8 cellular contexts compared by ENCODE assay signal in the genomic region with DNA sequence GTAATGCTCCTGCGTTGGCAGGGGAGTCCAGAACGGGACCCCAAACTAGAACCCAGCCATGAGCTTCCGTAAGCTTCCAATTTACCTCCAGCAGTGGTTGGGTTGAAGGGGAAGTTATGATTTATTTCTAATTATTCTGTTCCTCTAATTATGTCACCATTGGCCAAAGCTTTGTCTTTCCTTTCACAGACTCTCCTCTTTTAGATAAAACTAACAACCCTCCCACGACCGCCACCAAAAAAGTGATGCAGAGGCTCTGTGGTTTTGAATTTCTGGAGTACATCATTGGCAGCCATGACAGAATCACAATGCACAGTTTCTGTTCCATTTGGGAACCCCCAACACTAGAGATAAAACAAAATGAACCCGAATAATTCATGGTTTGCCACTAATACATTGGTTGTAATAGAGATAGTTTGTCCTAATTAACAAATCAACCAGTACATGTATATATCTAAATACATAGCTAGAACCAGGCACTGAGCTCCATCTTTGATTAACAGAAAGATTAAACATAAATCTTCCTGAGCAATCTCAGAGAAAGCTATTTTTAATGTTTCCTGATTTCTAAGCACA.
DNase-seq lines count a peak whose midpoint lies in the region; ATAC-seq and TF ChIP-seq lines count a peak whose summit lies in the region.

No MANE protein-coding gene starts in this region.

- POLR2A ChIA-PET in activated CD4-positive, alpha-beta memory T cell treated with anti-CD3 and anti-CD28 coated beads, Interleukin-2, amount 10 ng/mL, durations not matched to agents 7 days and 5 days (lab: Charles Lee): interaction anchor here (0.6 to 31.4 kb wide), 33 partner anchors 9 to 483 kb away, joined by 3 to 1025 read pairs (median 5); a partner anchor contains a TSS

- H3K9me3 Mint-ChIP-seq in activated CD4-positive, alpha-beta memory T cell treated with anti-CD3 and anti-CD28 coated beads, Interleukin-2, amount 10 ng/mL, durations not matched to agents 7 days and 5 days: no peaks in the 10 kb centered on the region

- DNase-seq in left ventricle myocardium inferior (no peak), Right ventricle myocardium superior (no peak), fibroblast of pulmonary artery (ENCODE audit: low read depth) (no peak), DMS153 (lab: John Stamatoyannopoulos, UW) (no peak)
- peak; percentile 66 for DNase-seq in activated CD4-positive, alpha-beta memory T cell treated with anti-CD3 and anti-CD28 coated beads, Interleukin-2, amount 10 ng/mL, durations not matched to agents 7 days and 5 days
- peak; percentile 51 to 64 for DNase-seq in stimulated activated CD4-positive, alpha-beta T cell treated with anti-CD3 and anti-CD28 coated beads, Interleukin-12 subunit alpha, Interleukin-12 subunit beta, amount 100 ng/mL, for 24 hours (ENCODE audit: low read depth in 2 of 2)

- H3K36me3 ChIP-seq in left ventricle myocardium inferior: no peaks in the 10 kb centered on the region

- no peak for ATAC-seq in Right ventricle myocardium superior (ENCODE audit: poor library complexity)
- ATAC-seq in HG03097 (IDR thresholded peaks at IDR 0.05; ENCODE audit: low FRiP score, unreplicated experiment): no peak
- no peak for ATAC-seq in HG02938 (IDR thresholded peaks at IDR 0.05; ENCODE audit: unreplicated experiment)

- peak overlapping the region; percentile 97 for H3K4me3 Mint-ChIP-seq in activated CD4-positive, alpha-beta memory T cell treated with anti-CD3 and anti-CD28 coated beads, Interleukin-2, amount 10 ng/mL, durations not matched to agents 7 days and 5 days

- H3K27ac ChIP-seq in left ventricle myocardium inferior (replicated peaks): peak overlapping the region; percentile 97

- H3K27ac Mint-ChIP-seq in activated CD4-positive, alpha-beta memory T cell treated with anti-CD3 and anti-CD28 coated beads, Interleukin-2, amount 10 ng/mL, durations not matched to agents 7 days and 5 days: peak overlapping the region; percentile 88

- peak overlapping the region; percentile 81 for H3K4me3 ChIP-seq in left ventricle myocardium inferior
- peak overlapping the region; percentile 57 for H3K4me3 ChIP-seq in fibroblast of pulmonary artery (replicated peaks; ENCODE audit: low read depth, low read length)

- H3K4me1 Mint-ChIP-seq in activated CD4-positive, alpha-beta memory T cell treated with anti-CD3 and anti-CD28 coated beads, Interleukin-2, amount 10 ng/mL, durations not matched to agents 7 days and 5 days: peaks cover 49% of the 10 kb centered on the region

- no peaks in the 10 kb centered on the region for H3K27me3 Mint-ChIP-seq in activated CD4-positive, alpha-beta memory T cell treated with anti-CD3 and anti-CD28 coated beads, Interleukin-2, amount 10 ng/mL, durations not matched to agents 7 days and 5 days

- H3K27me3 ChIP-seq in left ventricle myocardium inferior (ENCODE audit: low read depth): no peaks in the 10 kb centered on the region

- intact Hi-C loops in left ventricle myocardium inferior (cut with micrococcal nuclease) (no loop called here), Right ventricle myocardium superior (cut with DNase I) (no loop called here)

- TF ChIP-seq CTCF in left ventricle myocardium inferior (IDR thresholded peaks at IDR 0.05; ENCODE audit: borderline replicate concordance): no peak
- TF ChIP-seq CTCF in fibroblast of pulmonary artery (IDR thresholded peaks at IDR 0.05; ENCODE audit: low read length, missing control alignments): no peak

- no peaks in the 10 kb centered on the region for H3K9me3 ChIP-seq in left ventricle myocardium inferior (replicated peaks)

- peaks cover 86% of the 10 kb centered on the region for H3K4me1 ChIP-seq in left ventricle myocardium inferior

- CTCF ChIA-PET in activated CD4-positive, alpha-beta memory T cell treated with anti-CD3 and anti-CD28 coated beads, Interleukin-2, amount 10 ng/mL, durations not matched to agents 7 days and 5 days (lab: Charles Lee): interaction anchor here (0.6 to 4.0 kb wide), 12 partner anchors 12 to 308 kb away, joined by 3 to 36 read pairs (median 4); no protein-coding TSS in a partner anchor

- peaks cover 36% of the 10 kb centered on the region for H3K36me3 Mint-ChIP-seq in activated CD4-positive, alpha-beta memory T cell treated with anti-CD3 and anti-CD28 coated beads, Interleukin-2, amount 10 ng/mL, durations not matched to agents 7 days and 5 days (ENCODE audit: low read depth)

Comparison
In these comparisons a context has a peak if more than half of its experiments do, and no peak if none do; other contexts are left out.
1. DNase-seq: peak in activated CD4-positive, alpha-beta memory T cell treated with anti-CD3 and anti-CD28 coated beads, Interleukin-2, amount 10 ng/mL, durations not matched to agents 7 days and 5 days (single experiment) and stimulated activated CD4-positive, alpha-beta T cell treated with anti-CD3 and anti-CD28 coated beads, Interleukin-12 subunit alpha, Interleukin-12 subunit beta, amount 100 ng/mL, for 24 hours (2 of 2); none in left ventricle myocardium inferior (single experiment), Right ventricle myocardium superior (single experiment), fibroblast of pulmonary artery (single experiment) and DMS153 (single experiment).